Comparison of ENCODE assay signal across 30 cellular contexts in the genomic region with DNA sequence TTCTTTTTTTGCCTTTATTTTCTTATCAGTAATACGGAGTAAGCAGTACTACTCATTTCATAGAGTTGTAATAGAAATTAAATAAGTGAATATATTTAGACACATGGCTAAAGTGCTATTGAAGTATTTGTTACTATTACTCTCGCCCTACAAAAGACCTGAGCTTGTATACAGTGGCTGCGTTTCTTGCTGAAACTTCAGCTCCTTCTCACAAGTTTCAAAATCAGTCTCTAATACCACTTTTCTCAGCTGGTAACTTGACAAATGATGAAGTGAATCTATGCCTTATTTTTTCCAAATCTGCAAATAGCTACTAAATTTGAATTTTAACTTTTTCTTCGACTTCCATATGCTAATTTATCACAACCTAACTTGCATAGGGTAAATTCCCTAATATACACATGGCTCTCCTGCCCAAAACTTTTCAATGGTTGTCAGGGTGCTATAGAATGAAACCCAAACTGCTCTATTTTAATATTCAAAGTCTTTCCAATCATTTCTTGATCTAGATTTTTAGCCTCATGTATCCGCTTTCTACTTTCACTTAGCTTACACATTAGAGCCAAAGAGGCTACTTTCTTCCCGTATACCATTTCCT.
"Had no signal": no experiment of that assay in that cellular context is flagged by ENCODE, and none has a peak within 500 bp of the region (broad histone marks: within the 10 kb centered on the region; RNA-seq: fewer than 3 reads in every experiment).

No MANE protein-coding gene starts in this region.

- H3K9me3 Mint-ChIP-seq: activated B cell treated with CpG ODN at 0.5 μM for 24 hours; activated CD4-positive, alpha-beta memory T cell treated with anti-CD3 and anti-CD28 coated beads for 36 hours; activated naive CD4-positive, alpha-beta T cell treated with anti-CD3 and anti-CD28 coated beads, Interleukin-2, amount 10 ng/mL, durations not matched to agents 7 days and 5 days; activated T-cell treated with anti-CD3 and anti-CD28 coated beads, Interleukin-2, amount 50 U/mL, for 4 hours had no signal

- H3K4me3 ChIP-seq: PC-9 had no signal

- H3K36me3 ChIP-seq: brain microvascular endothelial cell had no signal

- H3K4me2 ChIP-seq: PC-9 had no signal

- ATAC-seq: activated T-cell treated with anti-CD3 and anti-CD28 coated beads, Interleukin-2, amount 50 U/mL, for 4 hours had no signal

- H3K27me3 Mint-ChIP-seq: activated B cell treated with CpG ODN at 0.5 μM for 24 hours; activated CD4-positive, alpha-beta memory T cell treated with anti-CD3 and anti-CD28 coated beads for 36 hours; activated naive CD4-positive, alpha-beta T cell treated with anti-CD3 and anti-CD28 coated beads, Interleukin-2, amount 10 ng/mL, durations not matched to agents 7 days and 5 days; activated naive CD8-positive, alpha-beta T cell had no signal

- H3K4me3 Mint-ChIP-seq: activated B cell treated with CpG ODN at 0.5 μM for 24 hours; activated CD4-positive, alpha-beta memory T cell treated with anti-CD3 and anti-CD28 coated beads for 36 hours; activated naive CD4-positive, alpha-beta T cell treated with anti-CD3 and anti-CD28 coated beads, Interleukin-2, amount 10 ng/mL, durations not matched to agents 7 days and 5 days; activated naive CD8-positive, alpha-beta T cell; activated T-cell treated with anti-CD3 and anti-CD28 coated beads, Interleukin-2, amount 50 U/mL, for 4 hours had no signal

- DNase-seq: activated B cell treated with CpG ODN at 0.5 μM for 24 hours; activated CD4-positive, alpha-beta memory T cell treated with anti-CD3 and anti-CD28 coated beads for 36 hours; activated CD4-positive, alpha-beta T cell treated with anti-CD3 and anti-CD28 coated beads for 4 hours; activated CD4-positive, alpha-beta T cell treated with anti-CD3 and anti-CD28 coated beads, Interleukin-2, amount 50 U/mL, for 1 hour; activated CD4-positive, CD25-positive, alpha-beta regulatory T cell treated with anti-CD3 and anti-CD28 coated beads, Interleukin-2, amount 50 U/mL, for 72 hours; activated CD8-positive, alpha-beta memory T cell treated with anti-CD3 and anti-CD28 coated beads, Interleukin-2, amount 50 U/mL, for 4 hours; activated effector memory CD4-positive, alpha-beta T cell treated with Interleukin-2 at 50 U/mL for 16 hours; activated naive CD4-positive, alpha-beta T cell treated with anti-CD3 and anti-CD28 coated beads, Interleukin-2, amount 10 ng/mL, durations not matched to agents 7 days and 5 days; activated T-cell treated with anti-CD3 and anti-CD28 coated beads for 4 hours; activated T-cell treated with anti-CD3 and anti-CD28 coated beads, Interleukin-2, amount 50 U/mL, for 4 hours; amniotic stem cell; aorta; brain microvascular endothelial cell; central memory CD4-positive, alpha-beta T cell; NCI-H1105; NCI-H1436; NCI-H1694; NCI-H2029; NCI-H345; NCI-H524 treated with DMSO at 0.1 percent for 48 hours; NK-92 treated with Interleukin-12 subunit alpha and Interleukin-12 subunit beta, amount 100 ng/mL, for 24 hours; PC-9; SW 1271; T-helper 1 cell; T-helper 2 cell; T-helper 9 cell had no signal

- H3K27ac Mint-ChIP-seq: activated B cell treated with CpG ODN at 0.5 μM for 24 hours; activated CD4-positive, alpha-beta memory T cell treated with anti-CD3 and anti-CD28 coated beads for 36 hours; activated naive CD4-positive, alpha-beta T cell treated with anti-CD3 and anti-CD28 coated beads, Interleukin-2, amount 10 ng/mL, durations not matched to agents 7 days and 5 days; activated naive CD8-positive, alpha-beta T cell had no signal

- H3K4me1 Mint-ChIP-seq: activated B cell treated with CpG ODN at 0.5 μM for 24 hours; activated naive CD4-positive, alpha-beta T cell treated with anti-CD3 and anti-CD28 coated beads, Interleukin-2, amount 10 ng/mL, durations not matched to agents 7 days and 5 days had no signal

- H3K36me3 Mint-ChIP-seq: activated CD4-positive, alpha-beta memory T cell treated with anti-CD3 and anti-CD28 coated beads for 36 hours; activated naive CD4-positive, alpha-beta T cell treated with anti-CD3 and anti-CD28 coated beads, Interleukin-2, amount 10 ng/mL, durations not matched to agents 7 days and 5 days; activated naive CD8-positive, alpha-beta T cell had no signal

- H2AFZ ChIP-seq: PC-9 had no signal

- FAIRE-seq: colon, RCC 7860 had no signal

- H3K27me3 ChIP-seq: brain microvascular endothelial cell had no signal

- H3K27ac ChIP-seq: brain microvascular endothelial cell, PC-9, RWPE1 had no signal
